In the genomic region with DNA sequence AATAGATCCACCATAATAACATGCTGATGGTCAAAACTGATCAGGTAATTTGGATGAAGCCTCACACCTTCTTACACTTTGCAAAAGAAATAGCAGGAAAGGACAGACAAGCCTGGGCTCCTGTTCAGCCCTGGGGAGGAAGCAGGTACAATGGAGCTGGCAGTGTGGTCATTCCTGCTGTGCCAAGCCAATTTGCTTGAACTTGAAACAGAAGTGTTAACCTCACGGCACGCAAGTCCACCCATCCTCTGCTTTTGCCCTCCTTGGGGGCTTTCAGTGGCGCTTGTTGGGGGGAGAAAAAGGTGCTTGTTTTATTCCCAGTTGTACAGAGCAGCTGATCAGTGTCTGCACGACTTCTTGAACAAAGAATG, we compare ENCODE assay signal across 2 cellular contexts.
TF ChIP-seq lines count a peak whose summit lies in the region.

No MANE protein-coding gene starts in this region.

TF ChIP-seq in WTC11, 78 proteins besides CTCF, POLR2A, EP300 and RAD21:
- TF ChIP-seq KAT7 (CRISPR knock-in tag; IDR thresholded peaks at IDR 0.05; ENCODE audit: borderline replicate concordance) (no peak), NR1H2 (CRISPR knock-in tag; IDR thresholded peaks at IDR 0.05) (no peak), GABPB1 (CRISPR knock-in tag; IDR thresholded peaks at IDR 0.05) (no peak), HMGA2 (CRISPR knock-in tag; IDR thresholded peaks at IDR 0.05) (no peak)
- TF ChIP-seq, protein P1, sequence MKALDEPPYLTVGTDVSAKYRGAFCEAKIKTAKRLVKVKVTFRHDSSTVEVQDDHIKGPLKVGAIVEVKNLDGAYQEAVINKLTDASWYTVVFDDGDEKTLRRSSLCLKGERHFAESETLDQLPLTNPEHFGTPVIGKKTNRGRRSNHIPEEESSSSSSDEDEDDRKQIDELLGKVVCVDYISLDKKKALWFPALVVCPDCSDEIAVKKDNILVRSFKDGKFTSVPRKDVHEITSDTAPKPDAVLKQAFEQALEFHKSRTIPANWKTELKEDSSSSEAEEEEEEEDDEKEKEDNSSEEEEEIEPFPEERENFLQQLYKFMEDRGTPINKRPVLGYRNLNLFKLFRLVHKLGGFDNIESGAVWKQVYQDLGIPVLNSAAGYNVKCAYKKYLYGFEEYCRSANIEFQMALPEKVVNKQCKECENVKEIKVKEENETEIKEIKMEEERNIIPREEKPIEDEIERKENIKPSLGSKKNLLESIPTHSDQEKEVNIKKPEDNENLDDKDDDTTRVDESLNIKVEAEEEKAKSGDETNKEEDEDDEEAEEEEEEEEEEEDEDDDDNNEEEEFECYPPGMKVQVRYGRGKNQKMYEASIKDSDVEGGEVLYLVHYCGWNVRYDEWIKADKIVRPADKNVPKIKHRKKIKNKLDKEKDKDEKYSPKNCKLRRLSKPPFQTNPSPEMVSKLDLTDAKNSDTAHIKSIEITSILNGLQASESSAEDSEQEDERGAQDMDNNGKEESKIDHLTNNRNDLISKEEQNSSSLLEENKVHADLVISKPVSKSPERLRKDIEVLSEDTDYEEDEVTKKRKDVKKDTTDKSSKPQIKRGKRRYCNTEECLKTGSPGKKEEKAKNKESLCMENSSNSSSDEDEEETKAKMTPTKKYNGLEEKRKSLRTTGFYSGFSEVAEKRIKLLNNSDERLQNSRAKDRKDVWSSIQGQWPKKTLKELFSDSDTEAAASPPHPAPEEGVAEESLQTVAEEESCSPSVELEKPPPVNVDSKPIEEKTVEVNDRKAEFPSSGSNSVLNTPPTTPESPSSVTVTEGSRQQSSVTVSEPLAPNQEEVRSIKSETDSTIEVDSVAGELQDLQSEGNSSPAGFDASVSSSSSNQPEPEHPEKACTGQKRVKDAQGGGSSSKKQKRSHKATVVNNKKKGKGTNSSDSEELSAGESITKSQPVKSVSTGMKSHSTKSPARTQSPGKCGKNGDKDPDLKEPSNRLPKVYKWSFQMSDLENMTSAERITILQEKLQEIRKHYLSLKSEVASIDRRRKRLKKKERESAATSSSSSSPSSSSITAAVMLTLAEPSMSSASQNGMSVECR (CRISPR knock-in tag; IDR thresholded peaks at IDR 0.05; ENCODE audit: borderline replicate concordance): no peak
- TF ChIP-seq, protein P2, sequence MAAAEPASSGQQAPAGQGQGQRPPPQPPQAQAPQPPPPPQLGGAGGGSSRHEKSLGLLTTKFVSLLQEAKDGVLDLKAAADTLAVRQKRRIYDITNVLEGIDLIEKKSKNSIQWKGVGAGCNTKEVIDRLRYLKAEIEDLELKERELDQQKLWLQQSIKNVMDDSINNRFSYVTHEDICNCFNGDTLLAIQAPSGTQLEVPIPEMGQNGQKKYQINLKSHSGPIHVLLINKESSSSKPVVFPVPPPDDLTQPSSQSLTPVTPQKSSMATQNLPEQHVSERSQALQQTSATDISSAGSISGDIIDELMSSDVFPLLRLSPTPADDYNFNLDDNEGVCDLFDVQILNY (CRISPR knock-in tag; IDR thresholded peaks at IDR 0.05): no peak
- TF ChIP-seq, protein P3, sequence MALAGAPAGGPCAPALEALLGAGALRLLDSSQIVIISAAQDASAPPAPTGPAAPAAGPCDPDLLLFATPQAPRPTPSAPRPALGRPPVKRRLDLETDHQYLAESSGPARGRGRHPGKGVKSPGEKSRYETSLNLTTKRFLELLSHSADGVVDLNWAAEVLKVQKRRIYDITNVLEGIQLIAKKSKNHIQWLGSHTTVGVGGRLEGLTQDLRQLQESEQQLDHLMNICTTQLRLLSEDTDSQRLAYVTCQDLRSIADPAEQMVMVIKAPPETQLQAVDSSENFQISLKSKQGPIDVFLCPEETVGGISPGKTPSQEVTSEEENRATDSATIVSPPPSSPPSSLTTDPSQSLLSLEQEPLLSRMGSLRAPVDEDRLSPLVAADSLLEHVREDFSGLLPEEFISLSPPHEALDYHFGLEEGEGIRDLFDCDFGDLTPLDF (CRISPR knock-in tag; IDR thresholded peaks at IDR 0.05): no peak
- TF ChIP-seq, protein P4, sequence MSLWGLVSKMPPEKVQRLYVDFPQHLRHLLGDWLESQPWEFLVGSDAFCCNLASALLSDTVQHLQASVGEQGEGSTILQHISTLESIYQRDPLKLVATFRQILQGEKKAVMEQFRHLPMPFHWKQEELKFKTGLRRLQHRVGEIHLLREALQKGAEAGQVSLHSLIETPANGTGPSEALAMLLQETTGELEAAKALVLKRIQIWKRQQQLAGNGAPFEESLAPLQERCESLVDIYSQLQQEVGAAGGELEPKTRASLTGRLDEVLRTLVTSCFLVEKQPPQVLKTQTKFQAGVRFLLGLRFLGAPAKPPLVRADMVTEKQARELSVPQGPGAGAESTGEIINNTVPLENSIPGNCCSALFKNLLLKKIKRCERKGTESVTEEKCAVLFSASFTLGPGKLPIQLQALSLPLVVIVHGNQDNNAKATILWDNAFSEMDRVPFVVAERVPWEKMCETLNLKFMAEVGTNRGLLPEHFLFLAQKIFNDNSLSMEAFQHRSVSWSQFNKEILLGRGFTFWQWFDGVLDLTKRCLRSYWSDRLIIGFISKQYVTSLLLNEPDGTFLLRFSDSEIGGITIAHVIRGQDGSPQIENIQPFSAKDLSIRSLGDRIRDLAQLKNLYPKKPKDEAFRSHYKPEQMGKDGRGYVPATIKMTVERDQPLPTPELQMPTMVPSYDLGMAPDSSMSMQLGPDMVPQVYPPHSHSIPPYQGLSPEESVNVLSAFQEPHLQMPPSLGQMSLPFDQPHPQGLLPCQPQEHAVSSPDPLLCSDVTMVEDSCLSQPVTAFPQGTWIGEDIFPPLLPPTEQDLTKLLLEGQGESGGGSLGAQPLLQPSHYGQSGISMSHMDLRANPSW (CRISPR knock-in tag; conservative IDR thresholded peaks at IDR 0.05; ENCODE audit: low read depth): no peak

TF ChIP-seq in HepG2, 621 proteins besides CTCF, POLR2A, EP300 and RAD21:
- TF ChIP-seq KLF16 (CRISPR knock-in tag; IDR thresholded peaks at IDR 0.05) (no peak), FOXJ3 (CRISPR knock-in tag; IDR thresholded peaks at IDR 0.05; ENCODE audit: borderline replicate concordance) (no peak), BRD4 (CRISPR knock-in tag; IDR thresholded peaks at IDR 0.05) (no peak), ZSCAN21 (CRISPR knock-in tag; IDR thresholded peaks at IDR 0.05; ENCODE audit: borderline replicate concordance) (no peak), JUN (CRISPR knock-in tag; IDR thresholded peaks at IDR 0.05) (no peak), ZNF136 (CRISPR knock-in tag; IDR thresholded peaks at IDR 0.05; ENCODE audit: low read depth) (no peak), NONO (IDR thresholded peaks at IDR 0.05) (no peak), NONO (CRISPR knock-in tag; conservative IDR thresholded peaks at IDR 0.05) (no peak), SRSF9 (IDR thresholded peaks at IDR 0.05; ENCODE audit: borderline replicate concordance, insufficient read depth, low read depth, low read length, poor library complexity, severe bottlenecking) (no peak), ZEB1 (IDR thresholded peaks at IDR 0.05; ENCODE audit: insufficient replicate concordance, low read depth) (no peak)
- TF ChIP-seq, protein P5, sequence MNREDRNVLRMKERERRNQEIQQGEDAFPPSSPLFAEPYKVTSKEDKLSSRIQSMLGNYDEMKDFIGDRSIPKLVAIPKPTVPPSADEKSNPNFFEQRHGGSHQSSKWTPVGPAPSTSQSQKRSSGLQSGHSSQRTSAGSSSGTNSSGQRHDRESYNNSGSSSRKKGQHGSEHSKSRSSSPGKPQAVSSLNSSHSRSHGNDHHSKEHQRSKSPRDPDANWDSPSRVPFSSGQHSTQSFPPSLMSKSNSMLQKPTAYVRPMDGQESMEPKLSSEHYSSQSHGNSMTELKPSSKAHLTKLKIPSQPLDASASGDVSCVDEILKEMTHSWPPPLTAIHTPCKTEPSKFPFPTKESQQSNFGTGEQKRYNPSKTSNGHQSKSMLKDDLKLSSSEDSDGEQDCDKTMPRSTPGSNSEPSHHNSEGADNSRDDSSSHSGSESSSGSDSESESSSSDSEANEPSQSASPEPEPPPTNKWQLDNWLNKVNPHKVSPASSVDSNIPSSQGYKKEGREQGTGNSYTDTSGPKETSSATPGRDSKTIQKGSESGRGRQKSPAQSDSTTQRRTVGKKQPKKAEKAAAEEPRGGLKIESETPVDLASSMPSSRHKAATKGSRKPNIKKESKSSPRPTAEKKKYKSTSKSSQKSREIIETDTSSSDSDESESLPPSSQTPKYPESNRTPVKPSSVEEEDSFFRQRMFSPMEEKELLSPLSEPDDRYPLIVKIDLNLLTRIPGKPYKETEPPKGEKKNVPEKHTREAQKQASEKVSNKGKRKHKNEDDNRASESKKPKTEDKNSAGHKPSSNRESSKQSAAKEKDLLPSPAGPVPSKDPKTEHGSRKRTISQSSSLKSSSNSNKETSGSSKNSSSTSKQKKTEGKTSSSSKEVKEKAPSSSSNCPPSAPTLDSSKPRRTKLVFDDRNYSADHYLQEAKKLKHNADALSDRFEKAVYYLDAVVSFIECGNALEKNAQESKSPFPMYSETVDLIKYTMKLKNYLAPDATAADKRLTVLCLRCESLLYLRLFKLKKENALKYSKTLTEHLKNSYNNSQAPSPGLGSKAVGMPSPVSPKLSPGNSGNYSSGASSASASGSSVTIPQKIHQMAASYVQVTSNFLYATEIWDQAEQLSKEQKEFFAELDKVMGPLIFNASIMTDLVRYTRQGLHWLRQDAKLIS (CRISPR knock-in tag; IDR thresholded peaks at IDR 0.05): no peak
- TF ChIP-seq, protein P6, sequence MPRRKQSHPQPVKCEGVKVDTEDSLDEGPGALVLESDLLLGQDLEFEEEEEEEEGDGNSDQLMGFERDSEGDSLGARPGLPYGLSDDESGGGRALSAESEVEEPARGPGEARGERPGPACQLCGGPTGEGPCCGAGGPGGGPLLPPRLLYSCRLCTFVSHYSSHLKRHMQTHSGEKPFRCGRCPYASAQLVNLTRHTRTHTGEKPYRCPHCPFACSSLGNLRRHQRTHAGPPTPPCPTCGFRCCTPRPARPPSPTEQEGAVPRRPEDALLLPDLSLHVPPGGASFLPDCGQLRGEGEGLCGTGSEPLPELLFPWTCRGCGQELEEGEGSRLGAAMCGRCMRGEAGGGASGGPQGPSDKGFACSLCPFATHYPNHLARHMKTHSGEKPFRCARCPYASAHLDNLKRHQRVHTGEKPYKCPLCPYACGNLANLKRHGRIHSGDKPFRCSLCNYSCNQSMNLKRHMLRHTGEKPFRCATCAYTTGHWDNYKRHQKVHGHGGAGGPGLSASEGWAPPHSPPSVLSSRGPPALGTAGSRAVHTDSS (CRISPR knock-in tag; conservative IDR thresholded peaks at IDR 0.05): no peak
- TF ChIP-seq, protein P7, sequence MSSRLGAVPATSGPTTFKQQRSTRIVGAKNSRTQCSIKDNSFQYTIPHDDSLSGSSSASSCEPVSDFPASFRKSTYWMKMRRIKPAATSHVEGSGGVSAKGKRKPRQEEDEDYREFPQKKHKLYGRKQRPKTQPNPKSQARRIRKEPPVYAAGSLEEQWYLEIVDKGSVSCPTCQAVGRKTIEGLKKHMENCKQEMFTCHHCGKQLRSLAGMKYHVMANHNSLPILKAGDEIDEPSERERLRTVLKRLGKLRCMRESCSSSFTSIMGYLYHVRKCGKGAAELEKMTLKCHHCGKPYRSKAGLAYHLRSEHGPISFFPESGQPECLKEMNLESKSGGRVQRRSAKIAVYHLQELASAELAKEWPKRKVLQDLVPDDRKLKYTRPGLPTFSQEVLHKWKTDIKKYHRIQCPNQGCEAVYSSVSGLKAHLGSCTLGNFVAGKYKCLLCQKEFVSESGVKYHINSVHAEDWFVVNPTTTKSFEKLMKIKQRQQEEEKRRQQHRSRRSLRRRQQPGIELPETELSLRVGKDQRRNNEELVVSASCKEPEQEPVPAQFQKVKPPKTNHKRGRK (CRISPR knock-in tag; IDR thresholded peaks at IDR 0.05): no peak
